ENCODE assay signal across 1 cellular context in the genomic region with DNA sequence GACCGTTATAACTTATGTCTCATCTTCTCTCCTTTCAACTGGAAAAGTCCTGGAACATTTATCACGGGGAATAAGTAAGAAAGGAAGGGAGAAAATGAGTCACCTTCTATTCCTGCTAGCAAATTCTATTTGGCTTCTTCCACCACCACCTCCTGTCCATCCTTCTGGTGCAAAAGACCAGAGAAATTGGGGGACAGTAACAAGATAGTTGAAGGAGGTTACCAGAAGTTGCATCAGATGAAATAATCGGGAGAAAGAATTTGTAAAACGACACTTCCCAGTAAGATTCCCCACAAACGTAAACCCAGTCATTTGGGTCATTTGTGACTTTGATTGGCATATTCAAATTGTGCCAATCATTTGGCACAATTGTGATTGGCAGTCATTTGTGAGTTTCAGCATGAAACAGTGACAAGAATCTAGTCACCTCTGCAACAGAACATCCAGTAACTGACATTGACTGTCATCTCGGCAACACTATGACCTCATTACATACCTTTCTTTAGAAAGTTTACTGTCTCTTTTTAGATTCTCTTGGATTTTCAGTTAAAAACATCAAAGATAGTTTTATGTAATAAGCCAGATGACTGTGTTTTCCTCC.
TF ChIP-seq lines count a peak whose summit lies in the region.

No MANE protein-coding gene starts in this region.

TF ChIP-seq in K562, 482 proteins besides CTCF, POLR2A, EP300 and RAD21 (continued from another document and continues in another):
- TF ChIP-seq ZBTB33 (CRISPR knock-in tag; IDR thresholded peaks at IDR 0.05) (no peak), NONO (IDR thresholded peaks at IDR 0.05; ENCODE audit: low read depth in 2 of 2, low read length in 1 of 2) (no peak), CBX3 (IDR thresholded peaks at IDR 0.05; ENCODE audit: borderline replicate concordance in 1 of 2, low read length in 2 of 2) (no peak), ZNF384 (IDR thresholded peaks at IDR 0.05; ENCODE audit: low read depth, low read length) (no peak), SRSF7 (optimal IDR thresholded peaks at IDR 0.05; ENCODE audit: low read depth, low read length) (no peak), ZNF75A (CRISPR knock-in tag; IDR thresholded peaks at IDR 0.05) (0 out of 2 replicates have a peak, but pooled peaks have one; percentile 21), MCM3 (IDR thresholded peaks at IDR 0.05) (no peak), ATF7 (IDR thresholded peaks at IDR 0.05) (peak; percentile 97), NCOA1 (IDR thresholded peaks at IDR 0.05; ENCODE audit: low read depth) (0 out of 2 replicates have a peak, but pooled peaks have one; percentile 57), ZNF239 (CRISPR knock-in tag; IDR thresholded peaks at IDR 0.05) (peak; percentile 66), STAG1 (CRISPR knock-in tag; IDR thresholded peaks at IDR 0.05; ENCODE audit: borderline replicate concordance) (no peak), ZNF644 (tag; IDR thresholded peaks at IDR 0.05; ENCODE audit: low read depth) (peak; percentile 93), NR4A1 (CRISPR knock-in tag; IDR thresholded peaks at IDR 0.05) (no peak), NR4A1 (tag; IDR thresholded peaks at IDR 0.05) (peak; percentile 95), MED1 (CRISPR knock-in tag; IDR thresholded peaks at IDR 0.05; ENCODE audit: borderline replicate concordance) (no peak), NUFIP1 (IDR thresholded peaks at IDR 0.05; ENCODE audit: partially characterized antibody) (no peak), ZNF311 (CRISPR knock-in tag; IDR thresholded peaks at IDR 0.05) (0 out of 2 replicates have a peak, but pooled peaks have one; percentile 13), MAX (CRISPR knock-in tag; IDR thresholded peaks at IDR 0.05) (no peak), BACH1 (tag; IDR thresholded peaks at IDR 0.05) (peak; percentile 84), IFI16 (CRISPR knock-in tag; IDR thresholded peaks at IDR 0.05) (no peak), TRIM28 (IDR thresholded peaks at IDR 0.05) (peak; percentile 60; the same call in 1 of the 2 replicates), C11orf30 (IDR thresholded peaks at IDR 0.05; ENCODE audit: low read depth) (no peak), TRIM24 (IDR thresholded peaks at IDR 0.05) (peak; percentile 95 to 97), SRF (CRISPR knock-in tag; IDR thresholded peaks at IDR 0.05) (0 out of 4 replicates have a peak, but pooled peaks of 1 of the 2 experiments have one; percentile 41), ZBTB17 (CRISPR knock-in tag; IDR thresholded peaks at IDR 0.05) (peak; percentile 80; the same call in 1 of the 2 replicates), PHF20 (IDR thresholded peaks at IDR 0.05; ENCODE audit: partially characterized antibody) (no peak), ZNF785 (CRISPR knock-in tag; IDR thresholded peaks at IDR 0.05) (no peak), RBM14 (IDR thresholded peaks at IDR 0.05; ENCODE audit: borderline replicate concordance, insufficient read depth, low read depth, low read length) (no peak), MECOM (CRISPR knock-in tag; IDR thresholded peaks at IDR 0.05) (peak; percentile 63), ZNF586 (CRISPR knock-in tag; conservative IDR thresholded peaks at IDR 0.05) (peak; percentile 84), MAFK (IDR thresholded peaks at IDR 0.05; ENCODE audit: low read length) (no peak), ZNF175 (CRISPR knock-in tag; IDR thresholded peaks at IDR 0.05; ENCODE audit: low read depth) (peak; percentile 96), GTF2E2 (tag; IDR thresholded peaks at IDR 0.05) (peak; percentile 97), CBFA2T2 (conservative IDR thresholded peaks at IDR 0.05) (no peak), POLR2H (tag; IDR thresholded peaks at IDR 0.05; ENCODE audit: low read depth) (peak; percentile 97), PML (IDR thresholded peaks at IDR 0.05; ENCODE audit: low read length) (peak; percentile 43; the same call in 1 of the 2 replicates), ZNF444 (CRISPR knock-in tag; IDR thresholded peaks at IDR 0.05) (peak; percentile 18; the same call in 1 of the 2 replicates), RNF2 (IDR thresholded peaks at IDR 0.05) (peak; percentile 40; the same call in 1 of the 2 replicates), NR2F6 (CRISPR knock-in tag; IDR thresholded peaks at IDR 0.05) (no peak), ZZZ3 (IDR thresholded peaks at IDR 0.05) (no peak), EWSR1 (IDR thresholded peaks at IDR 0.05; ENCODE audit: borderline replicate concordance, low read depth, partially characterized antibody) (no peak), ATF1 (CRISPR knock-in tag; IDR thresholded peaks at IDR 0.05) (no peak), ATF1 (tag; IDR thresholded peaks at IDR 0.05) (peak; percentile 84), CAMTA2 (CRISPR knock-in tag; conservative IDR thresholded peaks at IDR 0.05) (no peak), ZBTB9 (CRISPR knock-in tag; IDR thresholded peaks at IDR 0.05) (peak; percentile 18; the same call in 1 of the 2 replicates), GATAD2B (IDR thresholded peaks at IDR 0.05; ENCODE audit: borderline replicate concordance) (0 out of 2 replicates have a peak, but pooled peaks have one; percentile 19), PHTF2 (CRISPR knock-in tag; IDR thresholded peaks at IDR 0.05) (no peak), LCOR (CRISPR knock-in tag; IDR thresholded peaks at IDR 0.05) (peak; percentile 87), MCM7 (IDR thresholded peaks at IDR 0.05) (no peak), HDAC6 (IDR thresholded peaks at IDR 0.05; ENCODE audit: low read depth, low read length) (no peak), TAF1 (IDR thresholded peaks at IDR 0.05; ENCODE audit: control insufficient read depth, extremely low read depth, insufficient read depth, low read length, severe bottlenecking) (no peak), EP400 (IDR thresholded peaks at IDR 0.05) (peak; percentile 81), CBX2 (IDR thresholded peaks at IDR 0.05; ENCODE audit: insufficient read depth, low read length, poor library complexity, severe bottlenecking) (no peak), ZNF133 (CRISPR knock-in tag; IDR thresholded peaks at IDR 0.05) (no peak)
- TF ChIP-seq, protein P1, sequence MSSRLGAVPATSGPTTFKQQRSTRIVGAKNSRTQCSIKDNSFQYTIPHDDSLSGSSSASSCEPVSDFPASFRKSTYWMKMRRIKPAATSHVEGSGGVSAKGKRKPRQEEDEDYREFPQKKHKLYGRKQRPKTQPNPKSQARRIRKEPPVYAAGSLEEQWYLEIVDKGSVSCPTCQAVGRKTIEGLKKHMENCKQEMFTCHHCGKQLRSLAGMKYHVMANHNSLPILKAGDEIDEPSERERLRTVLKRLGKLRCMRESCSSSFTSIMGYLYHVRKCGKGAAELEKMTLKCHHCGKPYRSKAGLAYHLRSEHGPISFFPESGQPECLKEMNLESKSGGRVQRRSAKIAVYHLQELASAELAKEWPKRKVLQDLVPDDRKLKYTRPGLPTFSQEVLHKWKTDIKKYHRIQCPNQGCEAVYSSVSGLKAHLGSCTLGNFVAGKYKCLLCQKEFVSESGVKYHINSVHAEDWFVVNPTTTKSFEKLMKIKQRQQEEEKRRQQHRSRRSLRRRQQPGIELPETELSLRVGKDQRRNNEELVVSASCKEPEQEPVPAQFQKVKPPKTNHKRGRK (tag; IDR thresholded peaks at IDR 0.05): no peak
- TF ChIP-seq, protein P2, sequence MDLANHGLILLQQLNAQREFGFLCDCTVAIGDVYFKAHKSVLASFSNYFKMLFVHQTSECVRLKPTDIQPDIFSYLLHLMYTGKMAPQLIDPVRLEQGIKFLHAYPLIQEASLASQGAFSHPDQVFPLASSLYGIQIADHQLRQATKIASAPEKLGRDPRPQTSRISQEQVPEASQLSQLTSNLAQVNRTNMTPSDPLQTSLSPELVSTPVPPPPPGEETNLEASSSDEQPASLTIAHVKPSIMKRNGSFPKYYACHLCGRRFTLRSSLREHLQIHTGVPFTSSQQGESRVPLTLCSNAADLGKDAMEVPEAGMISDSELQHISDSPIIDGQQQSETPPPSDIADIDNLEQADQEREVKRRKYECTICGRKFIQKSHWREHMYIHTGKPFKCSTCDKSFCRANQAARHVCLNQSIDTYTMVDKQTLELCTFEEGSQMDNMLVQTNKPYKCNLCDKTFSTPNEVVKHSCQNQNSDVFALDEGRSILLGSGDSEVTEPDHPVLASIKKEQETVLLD (IDR thresholded peaks at IDR 0.05): no peak
- TF ChIP-seq, protein P3, sequence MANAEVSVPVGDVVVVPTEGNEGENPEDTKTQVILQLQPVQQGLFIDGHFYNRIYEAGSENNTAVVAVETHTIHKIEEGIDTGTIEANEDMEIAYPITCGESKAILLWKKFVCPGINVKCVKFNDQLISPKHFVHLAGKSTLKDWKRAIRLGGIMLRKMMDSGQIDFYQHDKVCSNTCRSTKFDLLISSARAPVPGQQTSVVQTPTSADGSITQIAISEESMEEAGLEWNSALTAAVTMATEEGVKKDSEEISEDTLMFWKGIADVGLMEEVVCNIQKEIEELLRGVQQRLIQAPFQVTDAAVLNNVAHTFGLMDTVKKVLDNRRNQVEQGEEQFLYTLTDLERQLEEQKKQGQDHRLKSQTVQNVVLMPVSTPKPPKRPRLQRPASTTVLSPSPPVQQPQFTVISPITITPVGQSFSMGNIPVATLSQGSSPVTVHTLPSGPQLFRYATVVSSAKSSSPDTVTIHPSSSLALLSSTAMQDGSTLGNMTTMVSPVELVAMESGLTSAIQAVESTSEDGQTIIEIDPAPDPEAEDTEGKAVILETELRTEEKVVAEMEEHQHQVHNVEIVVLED (CRISPR knock-in tag; IDR thresholded peaks at IDR 0.05): peak; percentile 39; the same call in 1 of the 2 replicates
- TF ChIP-seq, protein P4, sequence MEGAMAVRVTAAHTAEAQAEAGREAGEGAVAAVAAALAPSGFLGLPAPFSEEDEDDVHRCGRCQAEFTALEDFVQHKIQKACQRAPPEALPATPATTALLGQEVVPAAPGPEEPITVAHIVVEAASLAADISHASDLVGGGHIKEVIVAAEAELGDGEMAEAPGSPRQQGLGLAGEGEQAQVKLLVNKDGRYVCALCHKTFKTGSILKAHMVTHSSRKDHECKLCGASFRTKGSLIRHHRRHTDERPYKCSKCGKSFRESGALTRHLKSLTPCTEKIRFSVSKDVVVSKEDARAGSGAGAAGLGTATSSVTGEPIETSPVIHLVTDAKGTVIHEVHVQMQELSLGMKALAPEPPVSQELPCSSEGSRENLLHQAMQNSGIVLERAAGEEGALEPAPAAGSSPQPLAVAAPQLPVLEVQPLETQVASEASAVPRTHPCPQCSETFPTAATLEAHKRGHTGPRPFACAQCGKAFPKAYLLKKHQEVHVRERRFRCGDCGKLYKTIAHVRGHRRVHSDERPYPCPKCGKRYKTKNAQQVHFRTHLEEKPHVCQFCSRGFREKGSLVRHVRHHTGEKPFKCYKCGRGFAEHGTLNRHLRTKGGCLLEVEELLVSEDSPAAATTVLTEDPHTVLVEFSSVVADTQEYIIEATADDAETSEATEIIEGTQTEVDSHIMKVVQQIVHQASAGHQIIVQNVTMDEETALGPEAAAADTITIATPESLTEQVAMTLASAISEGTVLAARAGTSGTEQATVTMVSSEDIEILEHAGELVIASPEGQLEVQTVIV (CRISPR knock-in tag; IDR thresholded peaks at IDR 0.05; ENCODE audit: borderline replicate concordance): 0 out of 2 replicates have a peak, but pooled peaks have one; percentile 6
- TF ChIP-seq, protein P5, sequence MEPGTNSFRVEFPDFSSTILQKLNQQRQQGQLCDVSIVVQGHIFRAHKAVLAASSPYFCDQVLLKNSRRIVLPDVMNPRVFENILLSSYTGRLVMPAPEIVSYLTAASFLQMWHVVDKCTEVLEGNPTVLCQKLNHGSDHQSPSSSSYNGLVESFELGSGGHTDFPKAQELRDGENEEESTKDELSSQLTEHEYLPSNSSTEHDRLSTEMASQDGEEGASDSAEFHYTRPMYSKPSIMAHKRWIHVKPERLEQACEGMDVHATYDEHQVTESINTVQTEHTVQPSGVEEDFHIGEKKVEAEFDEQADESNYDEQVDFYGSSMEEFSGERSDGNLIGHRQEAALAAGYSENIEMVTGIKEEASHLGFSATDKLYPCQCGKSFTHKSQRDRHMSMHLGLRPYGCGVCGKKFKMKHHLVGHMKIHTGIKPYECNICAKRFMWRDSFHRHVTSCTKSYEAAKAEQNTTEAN (CRISPR knock-in tag; IDR thresholded peaks at IDR 0.05): no peak
- TF ChIP-seq, protein P6, sequence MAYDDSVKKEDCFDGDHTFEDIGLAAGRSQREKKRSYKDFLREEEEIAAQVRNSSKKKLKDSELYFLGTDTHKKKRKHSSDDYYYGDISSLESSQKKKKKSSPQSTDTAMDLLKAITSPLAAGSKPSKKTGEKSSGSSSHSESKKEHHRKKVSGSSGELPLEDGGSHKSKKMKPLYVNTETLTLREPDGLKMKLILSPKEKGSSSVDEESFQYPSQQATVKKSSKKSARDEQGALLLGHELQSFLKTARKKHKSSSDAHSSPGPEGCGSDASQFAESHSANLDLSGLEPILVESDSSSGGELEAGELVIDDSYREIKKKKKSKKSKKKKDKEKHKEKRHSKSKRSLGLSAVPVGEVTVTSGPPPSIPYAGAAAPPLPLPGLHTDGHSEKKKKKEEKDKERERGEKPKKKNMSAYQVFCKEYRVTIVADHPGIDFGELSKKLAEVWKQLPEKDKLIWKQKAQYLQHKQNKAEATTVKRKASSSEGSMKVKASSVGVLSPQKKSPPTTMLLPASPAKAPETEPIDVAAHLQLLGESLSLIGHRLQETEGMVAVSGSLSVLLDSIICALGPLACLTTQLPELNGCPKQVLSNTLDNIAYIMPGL (CRISPR knock-in tag; IDR thresholded peaks at IDR 0.05): no peak
